14 cellular contexts compared by ENCODE assay signal in the genomic region with DNA sequence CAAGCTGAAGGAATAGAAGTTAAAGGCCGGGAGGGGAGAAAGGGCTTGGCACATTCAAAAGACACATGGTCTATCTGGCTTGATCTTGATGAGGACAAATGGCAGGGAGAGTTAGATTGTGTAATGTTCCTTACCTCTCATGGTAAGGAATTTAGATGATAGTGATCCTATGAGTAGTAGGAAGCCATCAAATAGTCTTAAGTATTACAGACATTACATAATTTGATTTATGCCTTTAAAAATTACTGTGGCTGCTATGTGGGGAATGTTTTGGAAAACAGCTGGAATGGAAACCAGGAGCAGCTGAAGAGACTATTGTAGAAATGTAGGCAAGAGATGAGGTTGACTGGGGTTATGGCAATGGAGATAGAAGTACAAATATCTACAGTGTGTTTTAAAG.
"Had no signal": no experiment of that assay in that cellular context is flagged by ENCODE, and none has a peak within 500 bp of the region (broad histone marks: within the 10 kb centered on the region; RNA-seq: fewer than 3 reads in every experiment).

No MANE protein-coding gene starts in this region.

- H3K36me3 ChIP-seq: colonic mucosa, neutrophil, sigmoid colon, thyroid gland had no signal

- H2AFZ ChIP-seq: hepatocyte, parathyroid adenoma had no signal

- H3K4me3 ChIP-seq: colonic mucosa, hepatocyte, sigmoid colon, thyroid gland had no signal

- H3K9ac ChIP-seq: parathyroid adenoma had no signal

- H3K79me2 ChIP-seq: hepatocyte, parathyroid adenoma had no signal

- H3K4me1 ChIP-seq: colonic mucosa, foreskin keratinocyte, parathyroid adenoma, thyroid gland had no signal

- H3K27me3 ChIP-seq: colonic mucosa, foreskin keratinocyte, hepatocyte, neutrophil, sigmoid colon, thyroid gland had no signal

- DNase-seq: activated CD4-positive, alpha-beta T cell treated with anti-CD3 and anti-CD28 coated beads, Interleukin-2, amount 10 ng/mL, durations not matched to agents 24 days and 14 days; activated CD8-positive, alpha-beta T cell treated with anti-CD3 and anti-CD28 coated beads, Interleukin-2, amount 10 ng/mL, durations not matched to agents 7 days and 5 days; activated naive CD4-positive, alpha-beta T cell treated with anti-CD3 and anti-CD28 coated beads for 36 hours; activated T-cell treated with anti-CD3 and anti-CD28 coated beads, Interleukin-2, amount 50 U/mL, for 4 hours; anterior cingulate cortex; colonic mucosa; foreskin keratinocyte; sigmoid colon; stimulated activated CD8-positive, alpha-beta memory T cell treated with anti-CD3 and anti-CD28 coated beads, Interleukin-4, amount 100 ng/mL, for 48 hours; stimulated activated naive CD4-positive, alpha-beta T cell; thyroid gland had no signal

- H3K9me3 ChIP-seq: colonic mucosa, neutrophil, sigmoid colon, thyroid gland had no signal

- H3K4me2 ChIP-seq: hepatocyte had no signal

- H3K27ac ChIP-seq: colonic mucosa, foreskin keratinocyte, hepatocyte, neutrophil, parathyroid adenoma, thyroid gland had no signal
